ENCODE assay signal across 8 cellular contexts in the genomic region with DNA sequence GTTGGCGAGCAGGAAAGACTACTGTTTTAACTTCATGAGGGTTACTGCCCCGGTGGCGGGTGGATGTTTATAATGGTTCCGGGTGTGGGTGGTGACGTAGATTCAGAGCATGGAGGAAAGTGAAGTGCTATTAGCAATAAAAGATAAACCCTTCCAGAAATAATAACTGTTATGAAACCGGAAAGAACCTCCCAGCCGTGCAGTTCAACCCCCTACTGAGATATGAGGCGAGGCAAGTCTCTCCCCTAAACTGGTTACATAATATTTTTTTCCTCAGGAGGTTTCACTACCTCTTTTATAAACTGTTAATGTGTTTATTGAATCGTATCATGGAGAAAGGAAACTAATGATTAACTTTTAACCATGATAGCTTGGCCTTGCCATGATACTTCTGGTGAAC. TPM values are rescaled to one million over a fixed set of nuclear protein-coding genes. Genes with fewer than 3 reads are reported as not detected.
DNase-seq lines count a peak whose midpoint lies in the region; ATAC-seq and TF ChIP-seq lines count a peak whose summit lies in the region.

No MANE protein-coding gene starts in this region.

- H3K4me3 Mint-ChIP-seq in activated B cell treated with CpG ODN at 0.5 μM for 24 hours (peak overlapping the region; percentile 59), WTC11 (no peak overlapping the region)

- H3K36me3 ChIP-seq in spleen = no peaks in the 10 kb centered on the region

- peaks cover 0 to 15% (median 8%) of the 10 kb centered on the region in 8 donors for H3K9me3 ChIP-seq in spleen

- TF ChIP-seq CTCF in activated B cell treated with CpG ODN at 0.5 μM for 24 hours (IDR thresholded peaks at IDR 0.05) (no peak), spleen (IDR thresholded peaks at IDR 0.05 in 8 of 11, conservative IDR thresholded peaks at IDR 0.05 in 3 of 11) (no peak), WTC11 (IDR thresholded peaks at IDR 0.05) (no peak)

- H3K27ac Mint-ChIP-seq in activated B cell treated with CpG ODN at 0.5 μM for 24 hours (peak overlapping the region; percentile 88), WTC11 (no peak overlapping the region)

- POLR2A ChIA-PET in activated B cell treated with CpG ODN at 0.5 μM for 24 hours (lab: Charles Lee) = interaction anchor here (0.7 to 5.1 kb wide), 6 partner anchors 30 to 243 kb away, joined by 3 to 34 read pairs (median 5); a partner anchor contains a TSS
- POLR2A ChIA-PET in WTC11 (lab: Charles Lee) = no interaction called here

- peak; percentile 90 for ATAC-seq in GM19324 (IDR thresholded peaks at IDR 0.05; ENCODE audit: low FRiP score, unreplicated experiment)
- ATAC-seq in HG03095 (IDR thresholded peaks at IDR 0.05; ENCODE audit: unreplicated experiment) = peak; percentile 85
- ATAC-seq in activated B cell treated with CpG ODN at 0.5 μM for 24 hours (ENCODE audit: low read depth) = peak; percentile 84
- no peak for ATAC-seq in WTC11
- ATAC-seq in activated CD4-positive, CD25-positive, alpha-beta regulatory T cell treated with anti-CD3 and anti-CD28 coated beads, Interleukin-2, amount 50 U/mL, for 24 hours = no peak

- peak overlapping the region in 7 of 8 donors; percentile 45 to 69 (median 56) for H3K27ac ChIP-seq in spleen

- peaks cover 12 to 57% (median 33%) of the 10 kb centered on the region in 6 donors for H3K4me1 ChIP-seq in spleen

- peaks cover 3% of the 10 kb centered on the region for H3K9me3 Mint-ChIP-seq in activated B cell treated with CpG ODN at 0.5 μM for 24 hours
- peaks cover 17% of the 10 kb centered on the region for H3K9me3 Mint-ChIP-seq in WTC11

- 25 to 30% (median 28%) methylated on average over 9 of the region's 9 CpGs for WGBS in spleen, 5 donors

- H3K4me3 ChIP-seq in spleen = peak overlapping the region in 1 of 8 donors; percentile 23

- peaks cover 0 to 2% (median 0%) of the 10 kb centered on the region in 7 donors for H3K27me3 ChIP-seq in spleen (replicated peaks in 1 of 7)

- peaks cover 92% of the 10 kb centered on the region for H3K4me1 Mint-ChIP-seq in activated B cell treated with CpG ODN at 0.5 μM for 24 hours
- peaks cover 19% of the 10 kb centered on the region for H3K4me1 Mint-ChIP-seq in WTC11

- intact Hi-C loops in activated B cell treated with CpG ODN at 0.5 μM for 24 hours (cut with micrococcal nuclease) (loop anchor here (1.0 to 10.0 kb wide), 9 partner anchors 19 to 1662 kb away; a partner anchor contains a TSS), spleen (cut with DNase I; ENCODE audit: low total_unique reads) (no loop called here)

- TF ChIP-seq POLR2A in spleen (IDR thresholded peaks at IDR 0.05) = no peak

- CTCF ChIA-PET in activated B cell treated with CpG ODN at 0.5 μM for 24 hours (lab: Charles Lee) (no interaction called here), WTC11 (lab: Charles Lee) (no interaction called here)

- DNase-seq in activated B cell treated with CpG ODN at 0.5 μM for 24 hours = peak; percentile 47
- DNase-seq in spleen = no peak
- no peak for DNase-seq in NCI-H510A (lab: John Stamatoyannopoulos, UW)
- DNase-seq in WTC11 (ENCODE audit: low spot score) = no peak
- no peak for DNase-seq in HCEC 1CT

- H3K36me3 Mint-ChIP-seq in activated B cell treated with CpG ODN at 0.5 μM for 24 hours (ENCODE audit: low read depth) (no peaks in the 10 kb centered on the region), WTC11 (peaks cover 13% of the 10 kb centered on the region)

- H3K27me3 Mint-ChIP-seq in activated B cell treated with CpG ODN at 0.5 μM for 24 hours = peaks cover 9% of the 10 kb centered on the region
- peaks cover 6% of the 10 kb centered on the region; the same call in 1 of the 2 replicates for H3K27me3 Mint-ChIP-seq in WTC11 (ENCODE audit: low read depth)

TF ChIP-seq in WTC11, 78 proteins besides CTCF, POLR2A, EP300 and RAD21:
- TF ChIP-seq, protein P1, sequence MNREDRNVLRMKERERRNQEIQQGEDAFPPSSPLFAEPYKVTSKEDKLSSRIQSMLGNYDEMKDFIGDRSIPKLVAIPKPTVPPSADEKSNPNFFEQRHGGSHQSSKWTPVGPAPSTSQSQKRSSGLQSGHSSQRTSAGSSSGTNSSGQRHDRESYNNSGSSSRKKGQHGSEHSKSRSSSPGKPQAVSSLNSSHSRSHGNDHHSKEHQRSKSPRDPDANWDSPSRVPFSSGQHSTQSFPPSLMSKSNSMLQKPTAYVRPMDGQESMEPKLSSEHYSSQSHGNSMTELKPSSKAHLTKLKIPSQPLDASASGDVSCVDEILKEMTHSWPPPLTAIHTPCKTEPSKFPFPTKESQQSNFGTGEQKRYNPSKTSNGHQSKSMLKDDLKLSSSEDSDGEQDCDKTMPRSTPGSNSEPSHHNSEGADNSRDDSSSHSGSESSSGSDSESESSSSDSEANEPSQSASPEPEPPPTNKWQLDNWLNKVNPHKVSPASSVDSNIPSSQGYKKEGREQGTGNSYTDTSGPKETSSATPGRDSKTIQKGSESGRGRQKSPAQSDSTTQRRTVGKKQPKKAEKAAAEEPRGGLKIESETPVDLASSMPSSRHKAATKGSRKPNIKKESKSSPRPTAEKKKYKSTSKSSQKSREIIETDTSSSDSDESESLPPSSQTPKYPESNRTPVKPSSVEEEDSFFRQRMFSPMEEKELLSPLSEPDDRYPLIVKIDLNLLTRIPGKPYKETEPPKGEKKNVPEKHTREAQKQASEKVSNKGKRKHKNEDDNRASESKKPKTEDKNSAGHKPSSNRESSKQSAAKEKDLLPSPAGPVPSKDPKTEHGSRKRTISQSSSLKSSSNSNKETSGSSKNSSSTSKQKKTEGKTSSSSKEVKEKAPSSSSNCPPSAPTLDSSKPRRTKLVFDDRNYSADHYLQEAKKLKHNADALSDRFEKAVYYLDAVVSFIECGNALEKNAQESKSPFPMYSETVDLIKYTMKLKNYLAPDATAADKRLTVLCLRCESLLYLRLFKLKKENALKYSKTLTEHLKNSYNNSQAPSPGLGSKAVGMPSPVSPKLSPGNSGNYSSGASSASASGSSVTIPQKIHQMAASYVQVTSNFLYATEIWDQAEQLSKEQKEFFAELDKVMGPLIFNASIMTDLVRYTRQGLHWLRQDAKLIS (CRISPR knock-in tag; IDR thresholded peaks at IDR 0.05; ENCODE audit: borderline replicate concordance) = no peak
- TF ChIP-seq, protein P2, sequence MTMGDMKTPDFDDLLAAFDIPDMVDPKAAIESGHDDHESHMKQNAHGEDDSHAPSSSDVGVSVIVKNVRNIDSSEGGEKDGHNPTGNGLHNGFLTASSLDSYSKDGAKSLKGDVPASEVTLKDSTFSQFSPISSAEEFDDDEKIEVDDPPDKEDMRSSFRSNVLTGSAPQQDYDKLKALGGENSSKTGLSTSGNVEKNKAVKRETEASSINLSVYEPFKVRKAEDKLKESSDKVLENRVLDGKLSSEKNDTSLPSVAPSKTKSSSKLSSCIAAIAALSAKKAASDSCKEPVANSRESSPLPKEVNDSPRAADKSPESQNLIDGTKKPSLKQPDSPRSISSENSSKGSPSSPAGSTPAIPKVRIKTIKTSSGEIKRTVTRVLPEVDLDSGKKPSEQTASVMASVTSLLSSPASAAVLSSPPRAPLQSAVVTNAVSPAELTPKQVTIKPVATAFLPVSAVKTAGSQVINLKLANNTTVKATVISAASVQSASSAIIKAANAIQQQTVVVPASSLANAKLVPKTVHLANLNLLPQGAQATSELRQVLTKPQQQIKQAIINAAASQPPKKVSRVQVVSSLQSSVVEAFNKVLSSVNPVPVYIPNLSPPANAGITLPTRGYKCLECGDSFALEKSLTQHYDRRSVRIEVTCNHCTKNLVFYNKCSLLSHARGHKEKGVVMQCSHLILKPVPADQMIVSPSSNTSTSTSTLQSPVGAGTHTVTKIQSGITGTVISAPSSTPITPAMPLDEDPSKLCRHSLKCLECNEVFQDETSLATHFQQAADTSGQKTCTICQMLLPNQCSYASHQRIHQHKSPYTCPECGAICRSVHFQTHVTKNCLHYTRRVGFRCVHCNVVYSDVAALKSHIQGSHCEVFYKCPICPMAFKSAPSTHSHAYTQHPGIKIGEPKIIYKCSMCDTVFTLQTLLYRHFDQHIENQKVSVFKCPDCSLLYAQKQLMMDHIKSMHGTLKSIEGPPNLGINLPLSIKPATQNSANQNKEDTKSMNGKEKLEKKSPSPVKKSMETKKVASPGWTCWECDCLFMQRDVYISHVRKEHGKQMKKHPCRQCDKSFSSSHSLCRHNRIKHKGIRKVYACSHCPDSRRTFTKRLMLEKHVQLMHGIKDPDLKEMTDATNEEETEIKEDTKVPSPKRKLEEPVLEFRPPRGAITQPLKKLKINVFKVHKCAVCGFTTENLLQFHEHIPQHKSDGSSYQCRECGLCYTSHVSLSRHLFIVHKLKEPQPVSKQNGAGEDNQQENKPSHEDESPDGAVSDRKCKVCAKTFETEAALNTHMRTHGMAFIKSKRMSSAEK (CRISPR knock-in tag; IDR thresholded peaks at IDR 0.05; ENCODE audit: borderline replicate concordance) = no peak
- no peak for TF ChIP-seq IRF2 (CRISPR knock-in tag; IDR thresholded peaks at IDR 0.05; ENCODE audit: borderline replicate concordance, low read depth)
TF ChIP-seq in WTC11: peak in this region for 0.

RNA-seq across cellular contexts. Expression of a gene that starts 33.9 kb away (rescaled TPM):
- total RNA-seq in activated B cell treated with CpG ODN at 0.5 μM for 24 hours (48.7 and 59.8 TPM in 2 replicates), spleen (10 to 100 TPM; 44.3 to 66.6 (median 53.7) TPM), WTC11 (2021) (20.1 to 22.4 TPM (median 20.9 TPM) in 3 replicates)
- 10 to 100 TPM; 26.8 to 32.2 (median 30.7) TPM for polyA plus RNA-seq in spleen

Comparison
In these comparisons a context has a peak if more than half of its experiments do, and no peak if none do; other contexts are left out.
1. ATAC-seq: peak in GM19324 (single experiment), HG03095 (single experiment) and activated B cell treated with CpG ODN at 0.5 μM for 24 hours (single experiment); none in WTC11 (single experiment) and activated CD4-positive, CD25-positive, alpha-beta regulatory T cell treated with anti-CD3 and anti-CD28 coated beads, Interleukin-2, amount 50 U/mL, for 24 hours (0 of 2).